2 cellular contexts compared by ENCODE assay signal in genomic region chr9:88819471-88819870, GRCh38.
TF ChIP-seq lines count a peak whose summit lies in the region.

No MANE protein-coding gene starts in this region.

TF ChIP-seq in SK-N-SH, 30 proteins besides CTCF, POLR2A, EP300 and RAD21:
- no peak for TF ChIP-seq REST (IDR thresholded peaks at IDR 0.05; ENCODE audit: low read depth, low read length)
- no peak for TF ChIP-seq ELF1 (IDR thresholded peaks at IDR 0.05)
- no peak for TF ChIP-seq GATA2 (CRISPR knock-in tag; IDR thresholded peaks at IDR 0.05)
- no peak for TF ChIP-seq GABPA (IDR thresholded peaks at IDR 0.05; ENCODE audit: low read depth)
- no peak for TF ChIP-seq USF1 (IDR thresholded peaks at IDR 0.05; ENCODE audit: borderline replicate concordance, low read depth)
- no peak for TF ChIP-seq YY1 (IDR thresholded peaks at IDR 0.05; ENCODE audit: low read depth)
- TF ChIP-seq RFX5 (IDR thresholded peaks at IDR 0.05; ENCODE audit: low read length) = no peak
- no peak for TF ChIP-seq PBX3 (IDR thresholded peaks at IDR 0.05)
- no peak for TF ChIP-seq TAF1 (IDR thresholded peaks at IDR 0.05; ENCODE audit: borderline replicate concordance, low read depth, low read length)

TF ChIP-seq in SK-N-SH treated with all-trans-retinoic acid at 6 μM for 48 hours, 23 proteins besides CTCF, POLR2A, EP300 and RAD21 (continued from another document):
- TF ChIP-seq PATZ1 (CRISPR knock-in tag; IDR thresholded peaks at IDR 0.05; ENCODE audit: borderline replicate concordance) (no peak), ZC3H10 (CRISPR knock-in tag; IDR thresholded peaks at IDR 0.05) (no peak), CREB5 (CRISPR knock-in tag; IDR thresholded peaks at IDR 0.05; ENCODE audit: low read depth) (no peak), TOX (CRISPR knock-in tag; IDR thresholded peaks at IDR 0.05; ENCODE audit: borderline replicate concordance) (no peak), CSDC2 (CRISPR knock-in tag; IDR thresholded peaks at IDR 0.05) (no peak), OSR1 (CRISPR knock-in tag; IDR thresholded peaks at IDR 0.05) (no peak), TCF4 (CRISPR knock-in tag; IDR thresholded peaks at IDR 0.05; ENCODE audit: borderline replicate concordance) (no peak), BACH2 (CRISPR knock-in tag; IDR thresholded peaks at IDR 0.05; ENCODE audit: borderline replicate concordance) (no peak), CSRNP3 (CRISPR knock-in tag; IDR thresholded peaks at IDR 0.05) (no peak), ZNF565 (CRISPR knock-in tag; conservative IDR thresholded peaks at IDR 0.05; ENCODE audit: low read depth) (no peak), GLIS3 (CRISPR knock-in tag; IDR thresholded peaks at IDR 0.05) (no peak), PPARA (CRISPR knock-in tag; IDR thresholded peaks at IDR 0.05; ENCODE audit: borderline replicate concordance) (no peak), TSHZ2 (CRISPR knock-in tag; IDR thresholded peaks at IDR 0.05) (no peak)
